13 cellular contexts compared by ENCODE assay signal in genomic region chr12:23014749-23015148, GRCh38.
"Had no signal": no experiment of that assay in that cellular context is flagged by ENCODE, and none has a peak within 500 bp of the region (broad histone marks: within the 10 kb centered on the region; RNA-seq: fewer than 3 reads in every experiment).

No MANE protein-coding gene starts in this region.

- H3K4me1 ChIP-seq: gastroesophageal sphincter, neural progenitor cell, pancreas, thyroid gland had no signal

- H3K36me3 Mint-ChIP-seq: neural progenitor cell had no signal

- H3K9me3 Mint-ChIP-seq: activated CD4-positive, alpha-beta T cell treated with anti-CD3 and anti-CD28 coated beads, Interleukin-2, amount 10 ng/mL, durations not matched to agents 24 days and 14 days; neural progenitor cell; T-helper 1 cell treated with Interleukin-12 subunit alpha and Interleukin-12 subunit beta and Interleukin-4 antibody, amounts not matched to agents 30 μg/mL and 1 μg/mL, for 36 hours had no signal

- H3K27me3 Mint-ChIP-seq: activated B cell treated with CpG ODN at 0.5 μM for 24 hours; activated CD4-positive, alpha-beta T cell treated with anti-CD3 and anti-CD28 coated beads, Interleukin-2, amount 10 ng/mL, durations not matched to agents 24 days and 14 days had no signal

- H3K4me3 Mint-ChIP-seq: activated B cell treated with CpG ODN at 0.5 μM for 24 hours; activated CD4-positive, alpha-beta T cell treated with anti-CD3 and anti-CD28 coated beads, Interleukin-2, amount 10 ng/mL, durations not matched to agents 24 days and 14 days; neural progenitor cell; T-helper 1 cell treated with Interleukin-12 subunit alpha and Interleukin-12 subunit beta and Interleukin-4 antibody, amounts not matched to agents 30 μg/mL and 1 μg/mL, for 36 hours had no signal

- DNase-seq: activated B cell treated with CpG ODN at 0.5 μM for 24 hours; activated CD4-positive, alpha-beta T cell treated with anti-CD3 and anti-CD28 coated beads, Interleukin-2, amount 10 ng/mL, durations not matched to agents 24 days and 14 days; activated CD8-positive, alpha-beta memory T cell treated with anti-CD3 and anti-CD28 coated beads for 24 hours; activated naive CD4-positive, alpha-beta T cell treated with Interleukin-2 at 50 U/mL for 16 hours; central memory CD4-positive, alpha-beta T cell; dermis blood vessel endothelial cell; kidney; pancreas; thyroid gland had no signal

- H3K4me1 Mint-ChIP-seq: activated B cell treated with CpG ODN at 0.5 μM for 24 hours; activated CD4-positive, alpha-beta T cell treated with anti-CD3 and anti-CD28 coated beads, Interleukin-2, amount 10 ng/mL, durations not matched to agents 24 days and 14 days; neural progenitor cell had no signal

- ATAC-seq: esophagus mucosa, gastroesophageal sphincter, pancreas had no signal

- H3K4me3 ChIP-seq: gastroesophageal sphincter, neural progenitor cell, pancreas, thyroid gland had no signal

- H2AFZ ChIP-seq: neural progenitor cell had no signal

- H3K4me2 ChIP-seq: neural progenitor cell had no signal

- H3K27ac ChIP-seq: gastroesophageal sphincter, neural progenitor cell, pancreas, thyroid gland had no signal

- H3K9me3 ChIP-seq: gastroesophageal sphincter, pancreas, thyroid gland had no signal

- H3K36me3 ChIP-seq: gastroesophageal sphincter, neural progenitor cell, pancreas, thyroid gland had no signal

- H3K27ac Mint-ChIP-seq: activated B cell treated with CpG ODN at 0.5 μM for 24 hours; activated CD4-positive, alpha-beta T cell treated with anti-CD3 and anti-CD28 coated beads, Interleukin-2, amount 10 ng/mL, durations not matched to agents 24 days and 14 days; neural progenitor cell; T-helper 1 cell treated with Interleukin-12 subunit alpha and Interleukin-12 subunit beta and Interleukin-4 antibody, amounts not matched to agents 30 μg/mL and 1 μg/mL, for 36 hours had no signal

- H3K27me3 ChIP-seq: gastroesophageal sphincter, neural progenitor cell, pancreas, thyroid gland had no signal
